20 cellular contexts compared by ENCODE assay signal in genomic region chr1:18316764-18317163, GRCh38.
"Had no signal": no experiment of that assay in that cellular context is flagged by ENCODE, and none has a peak within 500 bp of the region (broad histone marks: within the 10 kb centered on the region; RNA-seq: fewer than 3 reads in every experiment).

No MANE protein-coding gene starts in this region.

- H3K4me2 ChIP-seq: SK-N-SH had no signal

- DNase-seq: KBM-7, MM.1S, NCI-H1092 treated with DMSO at 0.1 percent for 48 hours, NCI-H1436, NCI-H187, NCI-H2029, NCI-H2081 treated with DMSO at 0.1 percent for 48 hours, NCI-H2171, NCI-H226, NCI-H446, NCI-H510A, NCI-H524 treated with DMSO at 0.1 percent for 48 hours, NCI-H69, NCI-H774, Right ventricle myocardium superior, RPMI8226, SIG-M5, SK-N-SH, SW 1271, T-cell had no signal

- H3K9me3 ChIP-seq: SK-N-SH had no signal

- H3K9ac ChIP-seq: SK-N-SH had no signal

- H3K9me2 ChIP-seq: SK-N-SH had no signal
